Comparison of ENCODE assay signal across 16 cellular contexts in genomic region chr4:100117749-100118148, GRCh38.
A peak's percentile ranks its signal among the peaks of the same experiment; 100 is the strongest.
DNase-seq lines count a peak whose midpoint lies in the region; ATAC-seq, FAIRE-seq and TF ChIP-seq lines count a peak whose summit lies in the region.
"Had no signal": no experiment of that assay in that cellular context is flagged by ENCODE, and none has a peak within 500 bp of the region (broad histone marks: within the 10 kb centered on the region; RNA-seq: fewer than 3 reads in every experiment).

No MANE protein-coding gene starts in this region.

- H3K14ac ChIP-seq in H1 (ENCODE audit: insufficient read length): no peak overlapping the region

- H3K4ac ChIP-seq in H1 (replicated peaks; ENCODE audit: insufficient read length, low read depth, low read length): no peak overlapping the region

- no peaks in the 10 kb centered on the region for H3K79me1 ChIP-seq in H1 (ENCODE audit: low read depth, low read length)

- 81% methylated on average over 3 of the region's 3 CpGs; no CpG with 5 or more reads in 1 of the 2 experiments for WGBS in H1 (ENCODE audit: extremely low coverage in 1 of 2, insufficient coverage in 1 of 2, insufficient read length in 1 of 2, insufficient replicate concordance in 2 of 2, low coverage in 1 of 2, low lambda C conversion rate in 2 of 2, missing lambda C conversion rate in 1 of 2), 2 experiments
- WGBS in psoas muscle, 3 donors: 57 to 74% (median 62%) methylated on average over 3 of the region's 3 CpGs

- H4K91ac ChIP-seq in H1 (replicated peaks; ENCODE audit: insufficient read length, low read length): no peak overlapping the region

- no peak for FAIRE-seq in H1 (lab: Jason Lieb, UNC)

- no peak overlapping the region for H3K18ac ChIP-seq in H1 (ENCODE audit: extremely low read depth, low read length)

- intact Hi-C loops in psoas muscle (cut with DNase I): no loop called here

- H3K27me3 ChIP-seq in OCI-LY3 (ENCODE audit: low read depth, low read length) (no peaks in the 10 kb centered on the region), H1 (replicated peaks in 1 of 4; ENCODE audit: control insufficient read depth in 3 of 4, extremely low read depth in 1 of 4, insufficient read depth in 3 of 4, low read length in 3 of 4) (peaks cover 0 to 7% (median 2%) of the 10 kb centered on the region in 4 experiments; a peak in 4 of 7 replicates), psoas muscle (ENCODE audit: insufficient read depth in 3 of 3, low read length in 2 of 3) (no peaks in the 10 kb centered on the region)
- H3K27me3 ChIP-seq: testis had no signal

- no peak for TF ChIP-seq POLR2A in H1 (IDR thresholded peaks at IDR 0.05; ENCODE audit: control extremely low read depth in 1 of 2, low read depth in 2 of 2, low read length in 2 of 2)

- H4K5ac ChIP-seq in H1 (ENCODE audit: insufficient read length, low read depth, low read length): no peak overlapping the region

- POLR2A ChIA-PET in H1 (lab: Charles Lee; ENCODE audit: partially characterized antibody): no interaction called here

- no peak overlapping the region for H2BK120ac ChIP-seq in H1 (replicated peaks; ENCODE audit: low read depth, low read length)

- H4K8ac ChIP-seq in H1 (ENCODE audit: extremely low read depth, insufficient read depth, low read length): no peak overlapping the region

- no peak overlapping the region for H2BK5ac ChIP-seq in H1 (ENCODE audit: low read depth, low read length)

- H3K36me3 ChIP-seq in OCI-LY3 (replicated peaks; ENCODE audit: low read depth, low read length) (no peaks in the 10 kb centered on the region), H1 (ENCODE audit: control insufficient read depth in 2 of 4, insufficient read depth in 4 of 4, low read length in 3 of 4) (no peaks in the 10 kb centered on the region), psoas muscle (ENCODE audit: insufficient read depth in 1 of 2, low read depth in 1 of 2) (no peaks in the 10 kb centered on the region)
- H3K36me3 ChIP-seq: left ventricle myocardium inferior had no signal

- H4K20me1 ChIP-seq in OCI-LY3 (ENCODE audit: insufficient read depth, low read length) (no peaks in the 10 kb centered on the region), H1 (replicated peaks in 1 of 2; ENCODE audit: control insufficient read depth in 1 of 2, insufficient read depth in 2 of 2, low read length in 2 of 2) (no peaks in the 10 kb centered on the region)

- TF ChIP-seq EP300 in H1 (IDR thresholded peaks at IDR 0.05; ENCODE audit: borderline replicate concordance in 1 of 2, low read depth in 2 of 2, low read length in 2 of 2): no peak

- H3K4me2 ChIP-seq in OCI-LY3 (ENCODE audit: low read length) (no peak overlapping the region), H1 (ENCODE audit: insufficient read depth in 1 of 2, low read depth in 2 of 2, low read length in 2 of 2) (no peak overlapping the region)

- H3K4me3 ChIP-seq in GM12865 (ENCODE audit: low read depth, low read length) (no peak overlapping the region), OCI-LY3 (ENCODE audit: low read length) (no peak overlapping the region), H1 (ENCODE audit: extremely low read depth in 1 of 4, insufficient read depth in 2 of 4, low read depth in 3 of 4, low read length in 4 of 4) (no peak overlapping the region), psoas muscle (no peak overlapping the region)
- H3K4me3 ChIP-seq: left ventricle myocardium inferior, testis had no signal

- peak; percentile 11 for DNase-seq in GM12865 (ENCODE audit: low read depth)
- no peak for DNase-seq in H1 (ENCODE audit: low read depth in 1 of 2, low spot score in 2 of 2)
- DNase-seq in psoas muscle: no peak
- DNase-seq in SIG-M5 treated with dmso at 0.1 percent for 504 hours (lab: John Stamatoyannopoulos, UW; ENCODE audit: unreplicated experiment): no peak
- DNase-seq in midbrain (lab: John Stamatoyannopoulos, UW): no peak
- DNase-seq: activated CD8-positive, alpha-beta memory T cell treated with anti-CD3 and anti-CD28 coated beads, Interleukin-2, amount 10 ng/mL, durations not matched to agents 7 days and 5 days; activated effector memory CD4-positive, alpha-beta T cell treated with Interleukin-2 at 50 U/mL for 16 hours; CD4-positive, alpha-beta memory T cell; DMS79; left ventricle myocardium inferior; NCI-H1436; NCI-H446; SHP77; testis had no signal

- H3K9me3 ChIP-seq in OCI-LY3 (ENCODE audit: insufficient read depth, low read length) (no peaks in the 10 kb centered on the region), H1 (ENCODE audit: insufficient read depth in 2 of 2, low read depth in 1 of 2, low read length in 1 of 2) (no peaks in the 10 kb centered on the region), psoas muscle (no peaks in the 10 kb centered on the region)
- H3K9me3 ChIP-seq: left ventricle myocardium inferior, testis had no signal

- no peak overlapping the region for H2BK15ac ChIP-seq in H1 (ENCODE audit: low read length)

- no peak overlapping the region for H2AK5ac ChIP-seq in H1 (ENCODE audit: low read depth, low read length)

- H2BK20ac ChIP-seq in H1 (ENCODE audit: low read length): no peak overlapping the region

- H3K4me1 ChIP-seq in OCI-LY3 (ENCODE audit: low read length): no peaks in the 10 kb centered on the region
- peaks cover 0 to 6% (median 3%) of the 10 kb centered on the region in 4 experiments; a peak in 3 of 7 replicates for H3K4me1 ChIP-seq in H1 (replicated peaks in 1 of 4; ENCODE audit: control insufficient read depth in 3 of 4, insufficient read depth in 4 of 4, low read length in 3 of 4)
- H3K4me1 ChIP-seq in psoas muscle: no peaks in the 10 kb centered on the region
- H3K4me1 ChIP-seq: left ventricle myocardium inferior, testis had no signal

- H3K23me2 ChIP-seq in H1 (ENCODE audit: low read depth, low read length): no peaks in the 10 kb centered on the region

- no peaks in the 10 kb centered on the region for H3K79me2 ChIP-seq in OCI-LY3 (ENCODE audit: low read length)
- H3K79me2 ChIP-seq in H1 (ENCODE audit: control insufficient read depth in 1 of 2, insufficient read depth in 2 of 2, low read length in 2 of 2): no peaks in the 10 kb centered on the region

- H3K9ac ChIP-seq in OCI-LY3 (ENCODE audit: low read length) (no peak overlapping the region), H1 (replicated peaks in 1 of 4; ENCODE audit: extremely low read depth in 1 of 4, low read depth in 3 of 4, low read length in 3 of 4) (no peak overlapping the region)

- peak; percentile 35 for TF ChIP-seq CTCF in GM12865 (IDR thresholded peaks at IDR 0.05; ENCODE audit: insufficient read depth, low read depth, low read length, missing control alignments)
- 0 out of 2 replicates have a peak, but pooled peaks have one; percentile 20 for TF ChIP-seq CTCF in OCI-LY3 (IDR thresholded peaks at IDR 0.05; ENCODE audit: low read depth, low read length)
- TF ChIP-seq CTCF in H1 (IDR thresholded peaks at IDR 0.05; ENCODE audit: control extremely low read depth in 1 of 3, insufficient read depth in 1 of 3, low read depth in 1 of 3, low read length in 3 of 3): peak in 1 of 3 experiments; percentile 22; a peak in 2 of 4 replicates
- peak; percentile 47 for TF ChIP-seq CTCF in psoas muscle (IDR thresholded peaks at IDR 0.05)

- ATAC-seq in psoas muscle (peak in 3 of 4 donors; percentile 55 to 85 (median 80)), GM19023 (IDR thresholded peaks at IDR 0.05; ENCODE audit: unreplicated experiment) (no peak)
- ATAC-seq: activated CD8-positive, alpha-beta memory T cell treated with anti-CD3 and anti-CD28 coated beads, Interleukin-2, amount 10 ng/mL, durations not matched to agents 7 days and 5 days had no signal

- peak; percentile 41 to 52 for TF ChIP-seq RAD21 in H1 (IDR thresholded peaks at IDR 0.05 in 1 of 2, conservative IDR thresholded peaks at IDR 0.05 in 1 of 2; ENCODE audit: low read depth in 2 of 2, low read length in 2 of 2)

- H2AFZ ChIP-seq in OCI-LY3 (ENCODE audit: low read depth, low read length): no peak overlapping the region
- no peak overlapping the region for H2AFZ ChIP-seq in H1 (ENCODE audit: low read length)

- H3K27ac ChIP-seq in OCI-LY3 (ENCODE audit: low read length) (no peak overlapping the region), H1 (ENCODE audit: low read depth, low read length) (no peak overlapping the region), psoas muscle (no peak overlapping the region)
- H3K27ac ChIP-seq: left ventricle myocardium inferior, testis had no signal

- H2BK12ac ChIP-seq in H1 (ENCODE audit: low read depth, low read length): no peak overlapping the region

- H3K56ac ChIP-seq in H1 (replicated peaks; ENCODE audit: insufficient read length, low read depth, low read length): no peak overlapping the region

- CTCF ChIA-PET in H1 (lab: Charles Lee; ENCODE audit: partially characterized antibody): interaction anchor here (0.6 to 1.7 kb wide), 4 partner anchors 11 to 1075 kb away, joined by 3 to 4 read pairs (median 3); no protein-coding TSS in a partner anchor

- no peak overlapping the region for H3K23ac ChIP-seq in H1 (ENCODE audit: insufficient read length)

TF ChIP-seq in H1, 55 proteins besides CTCF, POLR2A, EP300 and RAD21 (continues in another document):
- TF ChIP-seq, protein P1, sequence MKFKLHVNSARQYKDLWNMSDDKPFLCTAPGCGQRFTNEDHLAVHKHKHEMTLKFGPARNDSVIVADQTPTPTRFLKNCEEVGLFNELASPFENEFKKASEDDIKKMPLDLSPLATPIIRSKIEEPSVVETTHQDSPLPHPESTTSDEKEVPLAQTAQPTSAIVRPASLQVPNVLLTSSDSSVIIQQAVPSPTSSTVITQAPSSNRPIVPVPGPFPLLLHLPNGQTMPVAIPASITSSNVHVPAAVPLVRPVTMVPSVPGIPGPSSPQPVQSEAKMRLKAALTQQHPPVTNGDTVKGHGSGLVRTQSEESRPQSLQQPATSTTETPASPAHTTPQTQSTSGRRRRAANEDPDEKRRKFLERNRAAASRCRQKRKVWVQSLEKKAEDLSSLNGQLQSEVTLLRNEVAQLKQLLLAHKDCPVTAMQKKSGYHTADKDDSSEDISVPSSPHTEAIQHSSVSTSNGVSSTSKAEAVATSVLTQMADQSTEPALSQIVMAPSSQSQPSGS (IDR thresholded peaks at IDR 0.05; ENCODE audit: low read length): no peak
- TF ChIP-seq CEBPB (IDR thresholded peaks at IDR 0.05; ENCODE audit: low read depth, low read length): no peak
